22 cellular contexts compared by ENCODE assay signal in the genomic region with DNA sequence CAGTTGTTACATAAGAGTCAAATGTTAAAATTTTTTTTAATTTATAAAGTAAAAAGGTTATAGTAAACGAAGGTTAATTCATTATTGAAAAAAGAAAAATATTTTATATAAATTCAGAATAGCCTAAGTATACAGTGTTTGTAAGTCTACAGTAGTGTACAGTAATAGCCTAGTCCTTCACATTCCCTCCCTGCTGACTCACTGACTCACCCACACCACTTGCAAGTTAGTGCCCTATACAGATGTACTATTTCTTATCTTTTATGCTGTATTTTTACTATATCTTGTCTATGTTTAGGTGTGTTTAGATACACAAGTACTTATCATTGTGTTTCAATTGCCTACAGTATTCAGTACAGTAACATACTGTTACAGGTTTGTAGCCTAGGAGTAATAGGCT. TPM values are rescaled to one million over a fixed set of nuclear protein-coding genes. Genes with fewer than 3 reads are reported as not detected.
DNase-seq lines count a peak whose midpoint lies in the region; ATAC-seq and TF ChIP-seq lines count a peak whose summit lies in the region.
"Had no signal": no experiment of that assay in that cellular context is flagged by ENCODE, and none has a peak within 500 bp of the region (broad histone marks: within the 10 kb centered on the region; RNA-seq: fewer than 3 reads in every experiment).

No MANE protein-coding gene starts in this region.

- H3K27ac ChIP-seq in esophagus muscularis mucosa (replicated peaks in 1 of 4) (peak overlapping the region; percentile 22 to 73 (median 72)), left lung (no peak overlapping the region)
- H3K27ac ChIP-seq: thoracic aorta had no signal

- TF ChIP-seq CTCF in esophagus muscularis mucosa (IDR thresholded peaks at IDR 0.05) = no peak
- no peak for TF ChIP-seq CTCF in left lung (IDR thresholded peaks at IDR 0.05)

- H3K36me3 ChIP-seq in esophagus muscularis mucosa = no peaks in the 10 kb centered on the region
- H3K36me3 ChIP-seq in left lung = no peaks in the 10 kb centered on the region
- H3K36me3 ChIP-seq: thoracic aorta had no signal

- intact Hi-C loops in esophagus muscularis mucosa (cut with DNase I) = no loop called here
- intact Hi-C loops in left lung (cut with DNase I) = no loop called here

- 66% methylated on average over 1 of the region's 1 CpG for WGBS in esophagus muscularis mucosa

- no peak overlapping the region for H3K4me3 ChIP-seq in esophagus muscularis mucosa
- no peak overlapping the region for H3K4me3 ChIP-seq in left lung
- H3K4me3 ChIP-seq: thoracic aorta had no signal

- no peaks in the 10 kb centered on the region for H3K27me3 ChIP-seq in esophagus muscularis mucosa
- no peaks in the 10 kb centered on the region for H3K27me3 ChIP-seq in left lung

- no peak for TF ChIP-seq EP300 in esophagus muscularis mucosa (IDR thresholded peaks at IDR 0.05)

- DNase-seq in EL = peak; percentile 46
- peak; percentile 12 for DNase-seq in RKO (ENCODE audit: low spot score)
- no peak for DNase-seq in esophagus muscularis mucosa (ENCODE audit: extremely low spot score)
- DNase-seq in left lung = no peak
- DNase-seq in stimulated activated naive CD8-positive, alpha-beta T cell treated with anti-CD3 and anti-CD28 coated beads, Interleukin-15, Interleukin-2, amounts not matched to agents 100 U/mL and 50 U/mL, for 24 hours = no peak
- DNase-seq: activated CD4-positive, alpha-beta T cell treated with anti-CD3 and anti-CD28 coated beads for 36 hours; activated naive CD4-positive, alpha-beta T cell treated with anti-CD3 and anti-CD28 coated beads, Interleukin-2, amount 50 U/mL, for 16 hours; aorta; CD8-positive, alpha-beta memory T cell; endodermal cell; foreskin melanocyte; H9; left colon; midbrain; NCI-H1417; NCI-H524 treated with DMSO at 0.1 percent for 48 hours; stimulated activated CD4-positive, alpha-beta T cell treated with anti-CD3 and anti-CD28 coated beads, Interleukin-2, amount 100 ng/mL, for 24 hours; stimulated activated naive B cell treated with anti-CD40 and anti-IgM and Interleukin-4, amounts not matched to agents 10 μg/mL and 1 μg/mL and 100 μg/mL, for 72 hours had no signal

- ATAC-seq in left lung (peak; percentile 82), GM21737 (IDR thresholded peaks at IDR 0.05; ENCODE audit: unreplicated experiment) (no peak), GM18873 (IDR thresholded peaks at IDR 0.05; ENCODE audit: low FRiP score, unreplicated experiment) (no peak), HG03097 (IDR thresholded peaks at IDR 0.05; ENCODE audit: low FRiP score, unreplicated experiment) (no peak)
- ATAC-seq in stimulated activated naive CD8-positive, alpha-beta T cell treated with anti-CD3 and anti-CD28 coated beads, Interleukin-15, Interleukin-2, amounts not matched to agents 100 U/mL and 50 U/mL, for 24 hours = no peak
- ATAC-seq: activated CD4-positive, alpha-beta T cell treated with anti-CD3 and anti-CD28 coated beads for 36 hours; left colon; stimulated activated naive B cell treated with anti-CD40 and anti-IgM and Interleukin-4, amounts not matched to agents 10 μg/mL and 1 μg/mL and 100 μg/mL, for 72 hours had no signal

- TF ChIP-seq POLR2A in esophagus muscularis mucosa (IDR thresholded peaks at IDR 0.05; ENCODE audit: low read depth) = no peak

- peaks cover 3 to 59% (median 50%) of the 10 kb centered on the region in 4 donors for H3K4me1 ChIP-seq in esophagus muscularis mucosa
- H3K4me1 ChIP-seq in left lung = no peaks in the 10 kb centered on the region

- no peaks in the 10 kb centered on the region for H3K9me3 ChIP-seq in esophagus muscularis mucosa
- H3K9me3 ChIP-seq in left lung = no peaks in the 10 kb centered on the region
- H3K9me3 ChIP-seq: thoracic aorta had no signal

RNA-seq across cellular contexts. Expression of a gene that starts 57.6 kb away (rescaled TPM):
- total RNA-seq in esophagus muscularis mucosa (100 to 1,000 TPM; 115 to 147 (median 126) TPM), left lung (10 to 100 TPM; 19.4 to 23.6 TPM)
- total RNA-seq: activated CD4-positive, alpha-beta T cell treated with anti-CD3 and anti-CD28 coated beads for 36 hours; CD8-positive, alpha-beta memory T cell had no signal

Comparison
In these comparisons a context has a peak if more than half of its experiments do, and no peak if none do; other contexts are left out.
1. DNase-seq: peak in EL (single experiment) and RKO (single experiment); none in esophagus muscularis mucosa (single experiment), left lung (0 of 2) and stimulated activated naive CD8-positive, alpha-beta T cell treated with anti-CD3 and anti-CD28 coated beads, Interleukin-15, Interleukin-2, amounts not matched to agents 100 U/mL and 50 U/mL, for 24 hours (single experiment).
2. H3K27ac ChIP-seq: peak in esophagus muscularis mucosa (4 of 4); none in left lung (0 of 2).
3. RNA of a gene that starts 57.6 kb away (total RNA-seq): 115 to 147 TPM in esophagus muscularis mucosa; 19.4 to 23.6 TPM in left lung; every median in the first group is over 4 times any median in the second.